In genomic region chr22:42180349-42180842, GRCh38 we compare ENCODE assay signal across 8 cellular contexts. TPM values are rescaled to one million over a fixed set of nuclear protein-coding genes. Genes with fewer than 3 reads are reported as not detected.
A peak's percentile ranks its signal among the peaks of the same experiment; 100 is the strongest.
DNase-seq lines count a peak whose midpoint lies in the region; ATAC-seq and TF ChIP-seq lines count a peak whose summit lies in the region.

No MANE protein-coding gene starts in this region.

- POLR2A ChIA-PET in OCI-LY7 (lab: Charles Lee) = no interaction called here

- peaks cover 23% of the 10 kb centered on the region; the same call in 1 of the 2 replicates for H3K79me2 ChIP-seq in OCI-LY7 (ENCODE audit: insufficient read depth, low read depth, low read length)

- H4K20me1 ChIP-seq in OCI-LY7 (ENCODE audit: insufficient read depth, low read length) = peaks cover 1% of the 10 kb centered on the region; the same call in 1 of the 2 replicates

- peak; percentile 10 for DNase-seq in activated CD8-positive, alpha-beta memory T cell treated with anti-CD3 and anti-CD28 coated beads, Interleukin-2, amount 50 U/mL, for 1 hour (ENCODE audit: extremely low read depth)
- DNase-seq in activated CD8-positive, alpha-beta memory T cell treated with anti-CD3 and anti-CD28 coated beads for 24 hours = no peak
- peak; percentile 27 for DNase-seq in activated naive CD4-positive, alpha-beta T cell treated with anti-CD3 and anti-CD28 coated beads, Interleukin-2, amount 50 U/mL, for 16 hours
- DNase-seq in kidney glomerular epithelial cell (lab: John Stamatoyannopoulos, UW) (peak; percentile 52), tibial artery (peak; percentile 77 to 78), NCI-H524 (lab: John Stamatoyannopoulos, UW) (no peak), OCI-LY7 (ENCODE audit: low spot score) (no peak)

- no peak overlapping the region for H3K4me3 ChIP-seq in tibial artery
- H3K4me3 ChIP-seq in OCI-LY7 (ENCODE audit: low read depth, low read length, poor library complexity, severe bottlenecking) = no peak overlapping the region

- no peak overlapping the region for H3K4me2 ChIP-seq in OCI-LY7 (ENCODE audit: low read length)

- H3K9me3 ChIP-seq in tibial artery (no peaks in the 10 kb centered on the region), OCI-LY7 (ENCODE audit: low read length) (no peaks in the 10 kb centered on the region)

- no peaks in the 10 kb centered on the region for H3K27me3 ChIP-seq in tibial artery

- H3K4me1 ChIP-seq in tibial artery (peaks cover 0 to 16% (median 9%) of the 10 kb centered on the region in 4 donors), OCI-LY7 (ENCODE audit: insufficient read depth, low read length, poor library complexity, severe bottlenecking) (no peaks in the 10 kb centered on the region)

- no peak for TF ChIP-seq CTCF in tibial artery (IDR thresholded peaks at IDR 0.05)
- no peak for TF ChIP-seq CTCF in OCI-LY7 (conservative IDR thresholded peaks at IDR 0.05; ENCODE audit: low read length)

- H3K9me2 ChIP-seq in OCI-LY7 (ENCODE audit: insufficient read depth, low read length) = no peaks in the 10 kb centered on the region

- CTCF ChIA-PET in OCI-LY7 (lab: Charles Lee; ENCODE audit: unreplicated experiment) = no interaction called here

- ATAC-seq in GM19452 (IDR thresholded peaks at IDR 0.05; ENCODE audit: unreplicated experiment) = no peak

- no peak overlapping the region for H2AFZ ChIP-seq in OCI-LY7 (ENCODE audit: low read length)

- BruUV-seq in OCI-LY7 (replicated peaks; lab: Mats Ljungman, UMichigan) = no TSS peak

- no peak overlapping the region for H3K27ac ChIP-seq in tibial artery
- H3K27ac ChIP-seq in OCI-LY7 (ENCODE audit: low read depth, low read length, poor library complexity, severe bottlenecking) = no peak overlapping the region

- H3K36me3 ChIP-seq in tibial artery = peaks cover 0 to 7% (median 0%) of the 10 kb centered on the region in 3 donors
- peaks cover 25% of the 10 kb centered on the region for H3K36me3 ChIP-seq in OCI-LY7 (ENCODE audit: insufficient read depth, low read length)

- intact Hi-C loops in tibial artery (cut with DNase I; ENCODE audit: low total_unique reads) = no loop called here
- intact Hi-C loops in OCI-LY7 (cut with micrococcal nuclease; ENCODE audit: unreplicated experiment) = no loop called here

RNA-seq across cellular contexts. Expression of gene CYP2D6, which starts 49.8 kb away (rescaled TPM):
- total RNA-seq in OCI-LY7 (2014; rRNA removed; shearing (Covaris generic)) = 2.4 and 3.0 TPM in 2 replicates
- 4.1 and 4.5 TPM in 2 replicates for total RNA-seq in OCI-LY7 (2022)

Comparison
In these comparisons a context has a peak if more than half of its experiments do, and no peak if none do; other contexts are left out.
1. DNase-seq: peak in activated CD8-positive, alpha-beta memory T cell treated with anti-CD3 and anti-CD28 coated beads, Interleukin-2, amount 50 U/mL, for 1 hour (single experiment), activated naive CD4-positive, alpha-beta T cell treated with anti-CD3 and anti-CD28 coated beads, Interleukin-2, amount 50 U/mL, for 16 hours (single experiment), kidney glomerular epithelial cell (single experiment) and tibial artery (2 of 2); none in activated CD8-positive, alpha-beta memory T cell treated with anti-CD3 and anti-CD28 coated beads for 24 hours (single experiment), NCI-H524 (0 of 2) and OCI-LY7 (single experiment).